8 cellular contexts compared by ENCODE assay signal in genomic region chr3:52704611-52705437, GRCh38. TPM values are rescaled to one million over a fixed set of nuclear protein-coding genes. Genes with fewer than 3 reads are reported as not detected.
A peak's percentile ranks its signal among the peaks of the same experiment; 100 is the strongest.
DNase-seq lines count a peak whose midpoint lies in the region; ATAC-seq and TF ChIP-seq lines count a peak whose summit lies in the region.

No MANE protein-coding gene starts in this region.

- H3K4me3 Mint-ChIP-seq in activated CD4-positive, alpha-beta memory T cell treated with anti-CD3 and anti-CD28 coated beads for 36 hours, result peak overlapping the region; percentile 96

- intact Hi-C loops in activated CD4-positive, alpha-beta memory T cell treated with anti-CD3 and anti-CD28 coated beads for 36 hours (cut with micrococcal nuclease), result loop anchor here (5.0 kb wide), 2 partner anchors 67 to 248 kb away; partner anchors contain the start of genes NEK4 and NISCH

- peaks cover 11% of the 10 kb centered on the region for H3K36me3 ChIP-seq in neutrophil

- TF ChIP-seq CTCF in fibroblast of the aortic adventitia (IDR thresholded peaks at IDR 0.05; ENCODE audit: insufficient read depth, low read length) (no peak), neutrophil (IDR thresholded peaks at IDR 0.05) (no peak)

- DNase-seq in NCI-H82 (lab: John Stamatoyannopoulos, UW), result peak; percentile 54
- DNase-seq in NCI-H82 treated with DMSO at 0.1 percent for 48 hours (lab: John Stamatoyannopoulos, UW; ENCODE audit: unreplicated experiment), result no peak
- DNase-seq in activated CD4-positive, alpha-beta memory T cell treated with anti-CD3 and anti-CD28 coated beads for 36 hours, result peak; percentile 28
- no peak for DNase-seq in fibroblast of the aortic adventitia (ENCODE audit: low read depth)
- DNase-seq in NCI-H1105 (lab: John Stamatoyannopoulos, UW), result no peak
- DNase-seq in cerebellar nuclear complex (lab: John Stamatoyannopoulos, UW), result no peak

- ATAC-seq in HG03354 (IDR thresholded peaks at IDR 0.05; ENCODE audit: poor library complexity, severe bottlenecking, unreplicated experiment), result peak; percentile 9

- peak overlapping the region; percentile 89 for H3K27ac Mint-ChIP-seq in activated CD4-positive, alpha-beta memory T cell treated with anti-CD3 and anti-CD28 coated beads for 36 hours

- POLR2A ChIA-PET in activated CD4-positive, alpha-beta memory T cell treated with anti-CD3 and anti-CD28 coated beads for 36 hours (lab: Charles Lee), result interaction anchor here (0.6 to 2.5 kb wide), 9 partner anchors 9 to 185 kb away, joined by 3 to 14 read pairs (median 7); partner anchors contain the start of genes GNL3, PBRM1 and UQCC5

- no peaks in the 10 kb centered on the region for H3K27me3 ChIP-seq in neutrophil

- peaks cover 31 to 33% of the 10 kb centered on the region in 2 experiments for H3K4me1 ChIP-seq in neutrophil (ENCODE audit: control insufficient read depth in 1 of 2, insufficient read depth in 1 of 2, low read depth in 1 of 2, low read length in 1 of 2)

- peak overlapping the region; percentile 91 for H3K27ac ChIP-seq in neutrophil

- CTCF ChIA-PET in activated CD4-positive, alpha-beta memory T cell treated with anti-CD3 and anti-CD28 coated beads for 36 hours (lab: Charles Lee), result no interaction called here

- peaks cover 12% of the 10 kb centered on the region for H3K36me3 Mint-ChIP-seq in activated CD4-positive, alpha-beta memory T cell treated with anti-CD3 and anti-CD28 coated beads for 36 hours

- H3K4me3 ChIP-seq in fibroblast of the aortic adventitia (ENCODE audit: low read depth, low read length) (peak overlapping the region; percentile 98), neutrophil (ENCODE audit: low read depth in 1 of 2, low read length in 1 of 2) (peak overlapping the region; percentile 94 to 100)

- no peaks in the 10 kb centered on the region for H3K9me3 ChIP-seq in neutrophil

- peaks cover 25% of the 10 kb centered on the region for H3K4me1 Mint-ChIP-seq in activated CD4-positive, alpha-beta memory T cell treated with anti-CD3 and anti-CD28 coated beads for 36 hours (ENCODE audit: low read depth)

- H3K9me3 Mint-ChIP-seq in activated CD4-positive, alpha-beta memory T cell treated with anti-CD3 and anti-CD28 coated beads for 36 hours, result no peaks in the 10 kb centered on the region

- no peaks in the 10 kb centered on the region for H3K27me3 Mint-ChIP-seq in activated CD4-positive, alpha-beta memory T cell treated with anti-CD3 and anti-CD28 coated beads for 36 hours

RNA-seq across cellular contexts. Expression of gene GLT8D1, which starts 0.8 kb away (rescaled TPM):
- 10 to 100 TPM; 34.1 to 36.9 TPM for total RNA-seq in activated CD4-positive, alpha-beta memory T cell treated with anti-CD3 and anti-CD28 coated beads for 36 hours
- 71.1 and 107 TPM in 2 replicates for total RNA-seq in fibroblast of the aortic adventitia (ENCODE audit: low replicate concordance)

RNA-seq across cellular contexts. Expression of gene SPCS1, which starts 1.1 kb away (rescaled TPM):
- total RNA-seq in activated CD4-positive, alpha-beta memory T cell treated with anti-CD3 and anti-CD28 coated beads for 36 hours, result 100 to 1,000 TPM; 132 TPM
- 18.6 and 111 TPM in 2 replicates for total RNA-seq in fibroblast of the aortic adventitia (ENCODE audit: low replicate concordance)

RNA-seq across cellular contexts. Expression of gene GNL3, which starts 19.0 kb away (rescaled TPM):
- 100 to 1,000 TPM; 167 to 172 TPM for total RNA-seq in activated CD4-positive, alpha-beta memory T cell treated with anti-CD3 and anti-CD28 coated beads for 36 hours
- total RNA-seq in fibroblast of the aortic adventitia (ENCODE audit: low replicate concordance), result 114 and 325 TPM in 2 replicates

RNA-seq across cellular contexts. Expression of gene PBRM1, which starts 19.1 kb away (rescaled TPM):
- 10 to 100 TPM; 52.3 to 59.2 TPM for total RNA-seq in activated CD4-positive, alpha-beta memory T cell treated with anti-CD3 and anti-CD28 coated beads for 36 hours
- 115 and 149 TPM in 2 replicates for total RNA-seq in fibroblast of the aortic adventitia (ENCODE audit: low replicate concordance)

Comparison
In these comparisons a context has a peak if more than half of its experiments do, and no peak if none do; other contexts are left out.
1. DNase-seq: peak in NCI-H82 (single experiment) and activated CD4-positive, alpha-beta memory T cell treated with anti-CD3 and anti-CD28 coated beads for 36 hours (single experiment); none in NCI-H82 treated with DMSO at 0.1 percent for 48 hours (single experiment), fibroblast of the aortic adventitia (single experiment), NCI-H1105 (single experiment) and cerebellar nuclear complex (0 of 2).